In the genomic region with DNA sequence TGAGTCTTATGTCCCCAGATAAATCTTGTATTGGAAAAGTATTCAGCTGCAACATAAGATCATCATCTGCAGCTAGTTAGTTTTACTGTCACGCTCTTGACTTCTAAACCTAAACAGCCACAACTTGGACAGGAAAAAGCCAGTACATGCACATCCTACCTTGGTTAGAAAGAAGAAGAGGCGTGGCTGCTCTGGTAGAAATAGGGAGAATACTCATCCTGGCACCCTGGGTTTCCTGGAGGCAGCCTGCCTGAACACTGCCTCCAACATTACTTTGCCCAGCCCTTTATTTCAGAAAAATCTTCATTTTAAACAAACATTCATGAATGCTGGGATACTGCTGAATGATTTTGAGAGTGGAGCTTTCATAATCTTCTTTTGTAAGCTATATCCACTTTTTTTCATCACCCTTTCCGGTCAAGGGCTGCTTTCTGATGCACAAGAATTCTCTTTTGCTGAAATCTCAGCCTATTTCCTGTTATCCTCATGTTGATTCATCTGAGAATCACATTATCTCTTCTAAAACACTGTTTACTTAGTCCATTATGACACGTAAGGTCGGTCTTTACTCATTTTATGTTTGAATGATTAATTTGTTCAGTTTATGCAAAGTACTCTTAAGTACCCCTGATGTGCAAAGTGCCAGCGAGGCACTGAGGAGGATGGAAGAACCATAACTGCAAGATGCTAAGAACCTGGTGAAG, we compare ENCODE assay signal across 11 cellular contexts. TPM values are rescaled to one million over a fixed set of nuclear protein-coding genes. Genes with fewer than 3 reads are reported as not detected.
DNase-seq lines count a peak whose midpoint lies in the region; ATAC-seq, FAIRE-seq and TF ChIP-seq lines count a peak whose summit lies in the region.
"Had no signal": no experiment of that assay in that cellular context is flagged by ENCODE, and none has a peak within 500 bp of the region (broad histone marks: within the 10 kb centered on the region; RNA-seq: fewer than 3 reads in every experiment).

No MANE protein-coding gene starts in this region.

- H3K4me1 Mint-ChIP-seq in brain (peaks cover 56% of the 10 kb centered on the region), natural killer cell (no peaks in the 10 kb centered on the region)
- H3K4me1 Mint-ChIP-seq in stimulated activated effector memory CD8-positive, alpha-beta T cell treated with anti-CD3 and anti-CD28 coated beads, Interleukin-12 subunit alpha, Interleukin-12 subunit beta, amount 100 ng/mL, for 72 hours, result peaks cover 13% of the 10 kb centered on the region

- FAIRE-seq in H54 (lab: Jason Lieb, UNC), result no peak

- peak; percentile 68 for ATAC-seq in stimulated activated effector memory CD8-positive, alpha-beta T cell treated with anti-CD3 and anti-CD28 coated beads, Interleukin-12 subunit alpha, Interleukin-12 subunit beta, amount 100 ng/mL, for 72 hours
- no peak for ATAC-seq in GM18502 (IDR thresholded peaks at IDR 0.05; ENCODE audit: poor library complexity, unreplicated experiment)
- ATAC-seq in natural killer cell, result no peak

- H3K36me3 ChIP-seq in hepatocyte (replicated peaks; ENCODE audit: insufficient read depth, low read depth), result no peaks in the 10 kb centered on the region
- no peaks in the 10 kb centered on the region for H3K36me3 ChIP-seq in WERI-Rb-1

- no peak overlapping the region for H2AFZ ChIP-seq in hepatocyte

- H3K36me3 Mint-ChIP-seq in brain (peaks cover 26% of the 10 kb centered on the region), natural killer cell (no peaks in the 10 kb centered on the region)
- no peaks in the 10 kb centered on the region for H3K36me3 Mint-ChIP-seq in stimulated activated effector memory CD8-positive, alpha-beta T cell treated with anti-CD3 and anti-CD28 coated beads, Interleukin-12 subunit alpha, Interleukin-12 subunit beta, amount 100 ng/mL, for 72 hours

- H3K4me2 ChIP-seq in hepatocyte, result no peak overlapping the region

- H3K4me3 ChIP-seq in hepatocyte (no peak overlapping the region), WERI-Rb-1 (ENCODE audit: low read depth, low read length) (no peak overlapping the region)

- H3K27ac ChIP-seq in hepatocyte (peak overlapping the region; percentile 53), WERI-Rb-1 (no peak overlapping the region)

- H3K9me3 Mint-ChIP-seq in brain, result peaks cover 4 to 11% (median 8%) of the 10 kb centered on the region in 5 experiments
- peaks cover 3% of the 10 kb centered on the region for H3K9me3 Mint-ChIP-seq in stimulated activated effector memory CD8-positive, alpha-beta T cell treated with anti-CD3 and anti-CD28 coated beads, Interleukin-12 subunit alpha, Interleukin-12 subunit beta, amount 100 ng/mL, for 72 hours
- peaks cover 2 to 5% of the 10 kb centered on the region in 2 donors for H3K9me3 Mint-ChIP-seq in natural killer cell

- no peaks in the 10 kb centered on the region for H4K20me1 ChIP-seq in hepatocyte (ENCODE audit: insufficient read depth, poor library complexity, severe bottlenecking)

- TF ChIP-seq POLR2A in H54 (IDR thresholded peaks at IDR 0.05; ENCODE audit: low read depth, low read length), result no peak

- DNase-seq in HT1080 (ENCODE audit: low read depth) (peak; percentile 71), hepatocyte (ENCODE audit: low spot score) (no peak), natural killer cell (no peak), WERI-Rb-1 (no peak), H54 (ENCODE audit: insufficient read length, low spot score) (no peak)
- DNase-seq in stimulated activated effector memory CD8-positive, alpha-beta T cell treated with anti-CD3 and anti-CD28 coated beads, Interleukin-12 subunit alpha, Interleukin-12 subunit beta, amount 100 ng/mL, for 72 hours (ENCODE audit: low spot score in 2 of 2), result no peak
- DNase-seq: activated CD4-positive, alpha-beta T cell treated with anti-CD3 and anti-CD28 coated beads, Interleukin-2, amount 50 U/mL, for 4 hours; amniotic stem cell; NCI-H2029 had no signal

- peaks cover 12% of the 10 kb centered on the region for H3K4me1 ChIP-seq in hepatocyte (ENCODE audit: insufficient read depth)

- H3K9me2 ChIP-seq in hepatocyte (replicated peaks; ENCODE audit: insufficient read depth), result no peaks in the 10 kb centered on the region

- H3K4me3 Mint-ChIP-seq in brain (no peak overlapping the region), natural killer cell (no peak overlapping the region)
- no peak overlapping the region for H3K4me3 Mint-ChIP-seq in stimulated activated effector memory CD8-positive, alpha-beta T cell treated with anti-CD3 and anti-CD28 coated beads, Interleukin-12 subunit alpha, Interleukin-12 subunit beta, amount 100 ng/mL, for 72 hours

- no peak for TF ChIP-seq CTCF in brain (conservative IDR thresholded peaks at IDR 0.05)
- TF ChIP-seq CTCF in hepatocyte (IDR thresholded peaks at IDR 0.05; ENCODE audit: poor library complexity), result no peak
- TF ChIP-seq CTCF in natural killer cell (IDR thresholded peaks at IDR 0.05), result no peak
- TF ChIP-seq CTCF in WERI-Rb-1 (IDR thresholded peaks at IDR 0.05; ENCODE audit: low read depth, low read length), result no peak

- 77% methylated on average over 6 of the region's 6 CpGs for WGBS in hepatocyte (ENCODE audit: low lambda C conversion rate, missing lambda C conversion rate)

- H3K27ac Mint-ChIP-seq in brain, result peak overlapping the region; percentile 43 to 95 (median 91)
- peak overlapping the region; percentile 46 for H3K27ac Mint-ChIP-seq in stimulated activated effector memory CD8-positive, alpha-beta T cell treated with anti-CD3 and anti-CD28 coated beads, Interleukin-12 subunit alpha, Interleukin-12 subunit beta, amount 100 ng/mL, for 72 hours
- H3K27ac Mint-ChIP-seq in natural killer cell, result no peak overlapping the region

- peaks cover 13% of the 10 kb centered on the region for H3K79me2 ChIP-seq in hepatocyte

- H3K27me3 Mint-ChIP-seq in brain, result no peaks in the 10 kb centered on the region
- peaks cover 7 to 11% of the 10 kb centered on the region in 2 donors for H3K27me3 Mint-ChIP-seq in natural killer cell (ENCODE audit: low read depth in 2 of 2)

- H3K9me3 ChIP-seq in hepatocyte (ENCODE audit: low read depth) (no peaks in the 10 kb centered on the region), WERI-Rb-1 (ENCODE audit: severe bottlenecking) (no peaks in the 10 kb centered on the region)

- H3K27me3 ChIP-seq in hepatocyte, result no peaks in the 10 kb centered on the region
- no peaks in the 10 kb centered on the region for H3K27me3 ChIP-seq in WERI-Rb-1 (ENCODE audit: insufficient read depth, low read depth, severe bottlenecking)

- intact Hi-C loops in natural killer cell (cut with micrococcal nuclease), result no loop called here

RNA-seq across cellular contexts. Expression of a gene that starts 55.2 kb away (rescaled TPM):
- total RNA-seq in HT1080 (2014; rRNA removed; shearing (Covaris generic)), result 9.6 and 11.2 TPM in 2 replicates
- 11.2 and 11.6 TPM in 2 replicates for polyA plus RNA-seq in HT1080 (2015; cell fraction: cytosol; rRNA removed)
- 35.1 and 36.8 TPM in 2 replicates for polyA plus RNA-seq in HT1080 (2015; cell fraction: nucleus; rRNA removed)
- polyA plus RNA-seq in brain (ENCODE audit: insufficient read depth, low read depth, low replicate concordance), result 3.2 TPM
- 7.9 and 13.5 TPM in 2 replicates for total RNA-seq in hepatocyte
- 5.4 and 8.8 TPM in 2 replicates for polyA plus RNA-seq in hepatocyte
- total RNA-seq in natural killer cell, result not detected

Comparison
In these comparisons a context has a peak if more than half of its experiments do, and no peak if none do; other contexts are left out.
1. H3K27ac Mint-ChIP-seq: peak in brain (5 of 5) and stimulated activated effector memory CD8-positive, alpha-beta T cell treated with anti-CD3 and anti-CD28 coated beads, Interleukin-12 subunit alpha, Interleukin-12 subunit beta, amount 100 ng/mL, for 72 hours (single experiment); none in natural killer cell (0 of 2).